In the genomic region with DNA sequence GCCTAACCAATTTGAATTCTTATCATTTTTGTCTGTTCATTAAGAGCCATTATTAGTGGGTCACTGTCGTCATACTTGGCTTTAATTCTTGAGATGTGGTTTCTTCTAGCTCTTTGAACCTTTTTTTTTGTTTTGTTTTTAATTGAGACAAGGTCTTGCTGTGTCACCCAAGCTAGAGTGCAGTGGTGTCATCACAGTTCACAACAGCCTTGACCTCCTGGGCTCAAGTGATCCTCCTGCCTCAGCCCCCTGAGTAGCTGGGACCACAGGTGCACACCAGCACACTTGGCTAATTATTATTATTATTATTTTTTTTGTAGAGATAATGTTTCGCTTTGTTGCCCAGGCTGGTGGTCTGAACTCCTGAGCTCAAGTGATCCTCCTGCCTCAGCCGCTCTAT, we compare ENCODE assay signal across 28 cellular contexts. TPM values are rescaled to one million over a fixed set of nuclear protein-coding genes. Genes with fewer than 3 reads are reported as not detected.
DNase-seq lines count a peak whose midpoint lies in the region; ATAC-seq and TF ChIP-seq lines count a peak whose summit lies in the region.
"Had no signal": no experiment of that assay in that cellular context is flagged by ENCODE, and none has a peak within 500 bp of the region (broad histone marks: within the 10 kb centered on the region; RNA-seq: fewer than 3 reads in every experiment).

No MANE protein-coding gene starts in this region.

- H3K36me3 ChIP-seq in OCI-LY7 (ENCODE audit: insufficient read depth, low read length) (peaks cover 89% of the 10 kb centered on the region), sigmoid colon (peaks cover 0 to 17% (median 7%) of the 10 kb centered on the region in 4 donors)

- no peaks in the 10 kb centered on the region for H3K4me1 Mint-ChIP-seq in central memory CD8-positive, alpha-beta T cell

- no peak for TF ChIP-seq POLR2A in sigmoid colon (IDR thresholded peaks at IDR 0.05)

- BruUV-seq in OCI-LY7 (replicated peaks; lab: Mats Ljungman, UMichigan): no TSS peak

- CTCF ChIA-PET in OCI-LY7 (lab: Charles Lee; ENCODE audit: unreplicated experiment): interaction anchor here (0.6 kb wide), 1 partner anchor 128 kb away, joined by 3 read pairs; no protein-coding TSS in a partner anchor

- H3K27ac Mint-ChIP-seq in central memory CD8-positive, alpha-beta T cell (ENCODE audit: low read depth): peak overlapping the region; percentile 53
- H3K27ac Mint-ChIP-seq: CD8-positive, alpha-beta T cell; HFFc6 had no signal

- H3K4me3 ChIP-seq in OCI-LY7 (ENCODE audit: low read depth, low read length, poor library complexity, severe bottlenecking) (no peak overlapping the region), sigmoid colon (no peak overlapping the region)
- H3K4me3 ChIP-seq: BLaER1 treated with 17β-estradiol and CSF1 and Interleukin-3, amounts not matched to agents 10 nM and 100 nM; GM12878; HAP-1; PC-9 had no signal

- peaks cover 24% of the 10 kb centered on the region for H3K36me3 Mint-ChIP-seq in central memory CD8-positive, alpha-beta T cell (ENCODE audit: insufficient read depth)

- no peaks in the 10 kb centered on the region for H3K9me3 ChIP-seq in OCI-LY7 (ENCODE audit: low read length)
- no peaks in the 10 kb centered on the region for H3K9me3 ChIP-seq in sigmoid colon
- H3K9me3 ChIP-seq: Caco-2, HAP-1 had no signal

- no peak overlapping the region for H2AFZ ChIP-seq in OCI-LY7 (ENCODE audit: low read length)
- H2AFZ ChIP-seq: PC-9 had no signal

- TF ChIP-seq EP300 in sigmoid colon (IDR thresholded peaks at IDR 0.05): no peak

- H3K27ac ChIP-seq in C4-2B: peak overlapping the region; percentile 70; the same call in 1 of the 2 replicates
- peak overlapping the region; percentile 3 for H3K27ac ChIP-seq in OCI-LY7 (ENCODE audit: low read depth, low read length, poor library complexity, severe bottlenecking)
- peak overlapping the region in 3 of 4 donors; percentile 81 to 87 (median 84) for H3K27ac ChIP-seq in sigmoid colon
- H3K27ac ChIP-seq: PC-9 had no signal

- H3K9me3 Mint-ChIP-seq in central memory CD8-positive, alpha-beta T cell: no peaks in the 10 kb centered on the region
- H3K9me3 Mint-ChIP-seq: CD8-positive, alpha-beta T cell; HFFc6 had no signal

- WGBS in sigmoid colon, 2 donors: 92 to 93% methylated on average over 3 of the region's 3 CpGs

- TF ChIP-seq CTCF in C4-2B (conservative IDR thresholded peaks at IDR 0.05) (no peak), OCI-LY7 (conservative IDR thresholded peaks at IDR 0.05; ENCODE audit: low read length) (no peak), sigmoid colon (IDR thresholded peaks at IDR 0.05) (no peak)

- ATAC-seq in central memory CD8-positive, alpha-beta T cell (replicated peaks; ENCODE audit: extremely low read depth, poor library complexity, severe bottlenecking): no peak
- ATAC-seq in GM18858 (IDR thresholded peaks at IDR 0.05; ENCODE audit: unreplicated experiment) (no peak), HG03342 (IDR thresholded peaks at IDR 0.05; ENCODE audit: unreplicated experiment) (no peak)
- ATAC-seq: CD8-positive, alpha-beta T cell; GM12878 had no signal

- intact Hi-C loops in OCI-LY7 (cut with micrococcal nuclease; ENCODE audit: unreplicated experiment): no loop called here
- intact Hi-C loops in sigmoid colon (cut with DNase I): loop anchor here (2.0 kb wide), 1 partner anchor 21 kb away; no protein-coding TSS in a partner anchor

- POLR2A ChIA-PET in OCI-LY7 (lab: Charles Lee): no interaction called here

- no peaks in the 10 kb centered on the region for H3K4me1 ChIP-seq in OCI-LY7 (ENCODE audit: insufficient read depth, low read length, poor library complexity, severe bottlenecking)
- H3K4me1 ChIP-seq in sigmoid colon: peaks cover 0 to 31% (median 18%) of the 10 kb centered on the region in 4 donors
- H3K4me1 ChIP-seq: Caco-2, HAP-1 had no signal

- H4K20me1 ChIP-seq in OCI-LY7 (ENCODE audit: insufficient read depth, low read length): no peaks in the 10 kb centered on the region

- no peak overlapping the region for H3K4me2 ChIP-seq in OCI-LY7 (ENCODE audit: low read length)
- H3K4me2 ChIP-seq: BLaER1 treated with 17β-estradiol and CSF1 and Interleukin-3, amounts not matched to agents 10 nM and 100 nM; PC-9 had no signal

- no peaks in the 10 kb centered on the region for H3K27me3 Mint-ChIP-seq in central memory CD8-positive, alpha-beta T cell

- H3K79me2 ChIP-seq in OCI-LY7 (ENCODE audit: insufficient read depth, low read depth, low read length): no peaks in the 10 kb centered on the region

- H3K27me3 ChIP-seq in sigmoid colon: no peaks in the 10 kb centered on the region
- H3K27me3 ChIP-seq: BLaER1 treated with 17β-estradiol and CSF1 and Interleukin-3, amounts not matched to agents 10 nM and 100 nM had no signal

- H3K4me3 Mint-ChIP-seq in central memory CD8-positive, alpha-beta T cell: no peak overlapping the region
- H3K4me3 Mint-ChIP-seq: CD8-positive, alpha-beta T cell; HFFc6 had no signal

- H3K9me2 ChIP-seq in OCI-LY7 (ENCODE audit: insufficient read depth, low read length): no peaks in the 10 kb centered on the region

- DNase-seq in OCI-LY7 (ENCODE audit: low spot score): no peak
- DNase-seq in central memory CD8-positive, alpha-beta T cell (ENCODE audit: low spot score in 2 of 2): no peak
- DNase-seq in sigmoid colon: no peak
- no peak for DNase-seq in SIG-M5 treated with dmso at 0.1 percent for 504 hours (lab: John Stamatoyannopoulos, UW; ENCODE audit: unreplicated experiment)
- DNase-seq: AML-193; Caco-2; CD8-positive, alpha-beta T cell; EL; GDM1; GOT3; HFFc6; Karpas-422; MV-4-11; NCI-H1105; NCI-H1436 treated with DMSO at 0.1 percent for 48 hours; NCI-H1930; NCI-H446; NCI-H524 treated with DMSO at 0.1 percent for 48 hours; NCI-H82; NK-92 treated with Interleukin-12 subunit alpha and Interleukin-12 subunit beta, amount 100 ng/mL, for 24 hours; PC-9; Right ventricle myocardium superior had no signal

RNA-seq across cellular contexts. Expression of gene LDLR, which starts 25.8 kb away (rescaled TPM):
- 61.8 and 88.3 TPM in 2 replicates for total RNA-seq in OCI-LY7 (2014; rRNA removed; shearing (Covaris generic))
- total RNA-seq in OCI-LY7 (2022) (99.1 and 101 TPM in 2 replicates), sigmoid colon (100 to 1,000 TPM in 1 of 4 donors, 10 to 100 TPM in 1, 1 to 10 TPM in 2; 7.1 to 139 (median 15.0) TPM)
- polyA plus RNA-seq in sigmoid colon: 10 to 100 TPM; 20.4 to 76.0 (median 20.6) TPM

Comparison
In these comparisons a context has a peak if more than half of its experiments do, and no peak if none do; other contexts are left out.
1. H3K27ac ChIP-seq: peak in every context shown above with its lines; median percentile 84 in sigmoid colon; 70 in C4-2B; 3 in OCI-LY7.